8 cellular contexts compared by ENCODE assay signal in the genomic region with DNA sequence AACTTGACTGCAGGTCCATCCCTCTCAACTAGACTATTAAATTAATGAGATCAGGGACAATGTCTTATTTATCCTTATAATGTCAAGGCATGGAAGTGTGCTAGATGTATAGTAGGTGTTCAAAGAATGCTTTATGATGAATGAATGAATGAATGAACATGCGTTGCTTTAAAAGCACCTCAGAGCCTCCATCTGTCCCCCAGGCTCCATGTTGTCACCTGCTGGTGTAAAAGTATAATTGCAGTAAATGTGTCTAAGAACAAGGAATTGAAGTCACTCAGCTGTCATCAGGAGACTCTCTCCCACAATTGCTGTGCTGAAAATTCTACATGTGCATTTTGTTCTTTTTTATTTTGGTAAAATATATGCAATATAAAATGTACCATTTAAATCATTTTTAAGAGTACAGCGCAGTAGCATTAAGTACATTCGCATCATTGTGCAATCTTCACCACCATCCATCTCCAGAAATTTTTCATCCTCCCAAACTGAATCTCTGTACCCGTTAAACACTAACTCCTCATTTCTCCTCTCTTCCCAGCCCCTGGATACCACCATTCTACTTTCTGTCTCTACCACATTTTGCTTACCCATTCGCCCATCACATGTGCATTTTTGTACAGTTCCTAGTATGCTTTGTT. TPM values are rescaled to one million over a fixed set of nuclear protein-coding genes. Genes with fewer than 3 reads are reported as not detected.
DNase-seq lines count a peak whose midpoint lies in the region; TF ChIP-seq lines count a peak whose summit lies in the region.

No MANE protein-coding gene starts in this region.

- no peaks in the 10 kb centered on the region for H3K9me3 ChIP-seq in Peyer's patch

- no peak for TF ChIP-seq POLR2A in Peyer's patch (IDR thresholded peaks at IDR 0.05)

- DNase-seq in 8988T = peak; percentile 71
- DNase-seq in Peyer's patch = no peak
- peak; percentile 57 for DNase-seq in germinal center (ENCODE audit: low spot score)
- no peak for DNase-seq in NCI-H1092 treated with DMSO at 0.1 percent for 48 hours (lab: John Stamatoyannopoulos, UW)
- no peak for DNase-seq in NCI-H774 (lab: John Stamatoyannopoulos, UW)
- no peak for DNase-seq in activated T-cell treated with anti-CD3 and anti-CD28 coated beads, Interleukin-2, amount 50 U/mL, for 1 hour
- DNase-seq in GM19240 (ENCODE audit: insufficient read length, low spot score) = no peak

- TF ChIP-seq CTCF in GM12875 (IDR thresholded peaks at IDR 0.05; ENCODE audit: borderline replicate concordance, insufficient read depth, low read depth, low read length) (peak; percentile 62), Peyer's patch (IDR thresholded peaks at IDR 0.05) (peak in 4 of 6 experiments; percentile 34 to 38 (median 36))

- no peaks in the 10 kb centered on the region for H3K27me3 ChIP-seq in Peyer's patch

- H3K36me3 ChIP-seq in Peyer's patch = no peaks in the 10 kb centered on the region

- H3K27ac ChIP-seq in Peyer's patch = no peak overlapping the region

- H3K4me3 ChIP-seq in GM12875 (ENCODE audit: low read depth, low read length) (no peak overlapping the region), Peyer's patch (no peak overlapping the region)

- no peaks in the 10 kb centered on the region for H3K4me1 ChIP-seq in Peyer's patch

RNA-seq across cellular contexts. Expression of a gene that starts 52.6 kb away (rescaled TPM):
- 1 to 10 TPM; 2.5 to 7.4 (median 3.6) TPM for total RNA-seq in Peyer's patch

Comparison
In these comparisons a context has a peak if more than half of its experiments do, and no peak if none do; other contexts are left out.
1. DNase-seq: peak in 8988T (single experiment) and germinal center (single experiment); none in Peyer's patch (0 of 3), NCI-H1092 treated with DMSO at 0.1 percent for 48 hours (single experiment), NCI-H774 (single experiment), activated T-cell treated with anti-CD3 and anti-CD28 coated beads, Interleukin-2, amount 50 U/mL, for 1 hour (single experiment) and GM19240 (single experiment).